8 cellular contexts compared by ENCODE assay signal in genomic region chr14:70416322-70416716, GRCh38. TPM values are rescaled to one million over a fixed set of nuclear protein-coding genes. Genes with fewer than 3 reads are reported as not detected.
DNase-seq lines count a peak whose midpoint lies in the region; ATAC-seq and TF ChIP-seq lines count a peak whose summit lies in the region.

No MANE protein-coding gene starts in this region.

- no peaks in the 10 kb centered on the region for H3K9me3 Mint-ChIP-seq in activated naive CD8-positive, alpha-beta T cell treated with anti-CD3 and anti-CD28 coated beads, Interleukin-2, amount 50 U/mL, for 24 hours
- no peaks in the 10 kb centered on the region for H3K9me3 Mint-ChIP-seq in stimulated activated naive CD8-positive, alpha-beta T cell treated with anti-CD3 and anti-CD28 coated beads, Interleukin-15, amount 100 ng/mL, for 72 hours

- TF ChIP-seq CTCF in omental fat pad (IDR thresholded peaks at IDR 0.05) = no peak

- no peak for ATAC-seq in activated naive CD8-positive, alpha-beta T cell treated with anti-CD3 and anti-CD28 coated beads, Interleukin-2, amount 50 U/mL, for 24 hours
- ATAC-seq in stimulated activated naive CD8-positive, alpha-beta T cell treated with anti-CD3 and anti-CD28 coated beads, Interleukin-15, amount 100 ng/mL, for 72 hours = peak; percentile 54
- ATAC-seq in GM19324 (IDR thresholded peaks at IDR 0.05; ENCODE audit: low FRiP score, unreplicated experiment) (no peak), omental fat pad (ENCODE audit: low FRiP score) (no peak)

- peak overlapping the region; percentile 92 for H3K4me3 ChIP-seq in iPS-18c (ENCODE audit: insufficient read depth, low read depth, low read length)

- H3K27me3 Mint-ChIP-seq in activated naive CD8-positive, alpha-beta T cell treated with anti-CD3 and anti-CD28 coated beads, Interleukin-2, amount 50 U/mL, for 24 hours = peaks cover 4% of the 10 kb centered on the region
- no peaks in the 10 kb centered on the region for H3K27me3 Mint-ChIP-seq in stimulated activated naive CD8-positive, alpha-beta T cell treated with anti-CD3 and anti-CD28 coated beads, Interleukin-15, amount 100 ng/mL, for 72 hours

- peaks cover 25% of the 10 kb centered on the region for H3K4me1 Mint-ChIP-seq in activated naive CD8-positive, alpha-beta T cell treated with anti-CD3 and anti-CD28 coated beads, Interleukin-2, amount 50 U/mL, for 24 hours
- peaks cover 34% of the 10 kb centered on the region for H3K4me1 Mint-ChIP-seq in stimulated activated naive CD8-positive, alpha-beta T cell treated with anti-CD3 and anti-CD28 coated beads, Interleukin-15, amount 100 ng/mL, for 72 hours

- H3K27ac Mint-ChIP-seq in activated naive CD8-positive, alpha-beta T cell treated with anti-CD3 and anti-CD28 coated beads, Interleukin-2, amount 50 U/mL, for 24 hours = peak overlapping the region; percentile 85
- H3K27ac Mint-ChIP-seq in stimulated activated naive CD8-positive, alpha-beta T cell treated with anti-CD3 and anti-CD28 coated beads, Interleukin-15, amount 100 ng/mL, for 72 hours = peak overlapping the region; percentile 27 to 87

- H3K4me3 Mint-ChIP-seq in activated naive CD8-positive, alpha-beta T cell treated with anti-CD3 and anti-CD28 coated beads, Interleukin-2, amount 50 U/mL, for 24 hours = peak overlapping the region; percentile 93
- H3K4me3 Mint-ChIP-seq in stimulated activated naive CD8-positive, alpha-beta T cell treated with anti-CD3 and anti-CD28 coated beads, Interleukin-15, amount 100 ng/mL, for 72 hours = peak overlapping the region; percentile 84 to 93

- no peaks in the 10 kb centered on the region for H3K36me3 Mint-ChIP-seq in activated naive CD8-positive, alpha-beta T cell treated with anti-CD3 and anti-CD28 coated beads, Interleukin-2, amount 50 U/mL, for 24 hours (ENCODE audit: low read depth)

- H3K9me3 ChIP-seq in iPS-18c (ENCODE audit: control insufficient read depth, insufficient read depth, low read length) = peaks cover 2% of the 10 kb centered on the region

- DNase-seq in COLO829 (ENCODE audit: low spot score) = peak; percentile 25
- DNase-seq in HT1080 (ENCODE audit: low read depth) = peak; percentile 9
- DNase-seq in activated naive CD8-positive, alpha-beta T cell treated with anti-CD3 and anti-CD28 coated beads, Interleukin-2, amount 50 U/mL, for 24 hours = no peak
- DNase-seq in stimulated activated naive CD8-positive, alpha-beta T cell treated with anti-CD3 and anti-CD28 coated beads, Interleukin-15, amount 100 ng/mL, for 72 hours = no peak
- DNase-seq in omental fat pad (ENCODE audit: low spot score) = no peak
- no peak for DNase-seq in SIG-M5 treated with dmso at 0.1 percent for 504 hours (lab: John Stamatoyannopoulos, UW; ENCODE audit: unreplicated experiment)

RNA-seq across cellular contexts. Expression of gene SYNJ2BP, which starts 0.6 kb away (rescaled TPM):
- 28.4 and 33.3 TPM in 2 replicates for total RNA-seq in HT1080 (2014; rRNA removed; shearing (Covaris generic))
- polyA plus RNA-seq in HT1080 (2015; cell fraction: cytosol; rRNA removed) = 24.4 and 28.1 TPM in 2 replicates
- polyA plus RNA-seq in HT1080 (2015; cell fraction: nucleus; rRNA removed) = 24.5 and 27.6 TPM in 2 replicates
- 10 to 100 TPM; 14.4 to 28.5 (median 17.6) TPM for total RNA-seq in omental fat pad

RNA-seq across cellular contexts. Expression of gene ADAM21, which starts 35.7 kb away (rescaled TPM):
- 0.87 and 1.3 TPM in 2 replicates for total RNA-seq in HT1080 (2014; rRNA removed; shearing (Covaris generic))
- 2.4 TPM in 2 replicates for polyA plus RNA-seq in HT1080 (2015; cell fraction: cytosol; rRNA removed)
- polyA plus RNA-seq in HT1080 (2015; cell fraction: nucleus; rRNA removed) = 3.3 and 4.0 TPM in 2 replicates
- not detected for total RNA-seq in omental fat pad

RNA-seq across cellular contexts. Expression of gene COX16, which starts 56.8 kb away (rescaled TPM):
- total RNA-seq in HT1080 (2014; rRNA removed; shearing (Covaris generic)) = 59.2 and 59.3 TPM in 2 replicates
- 51.9 and 56.4 TPM in 2 replicates for polyA plus RNA-seq in HT1080 (2015; cell fraction: cytosol; rRNA removed)
- polyA plus RNA-seq in HT1080 (2015; cell fraction: nucleus; rRNA removed) = 17.6 and 25.7 TPM in 2 replicates
- total RNA-seq in omental fat pad = 10 to 100 TPM; 17.8 to 23.3 (median 20.8) TPM

Comparison
In these comparisons a context has a peak if more than half of its experiments do, and no peak if none do; other contexts are left out.
1. DNase-seq: peak in COLO829 (single experiment) and HT1080 (single experiment); none in activated naive CD8-positive, alpha-beta T cell treated with anti-CD3 and anti-CD28 coated beads, Interleukin-2, amount 50 U/mL, for 24 hours (single experiment), stimulated activated naive CD8-positive, alpha-beta T cell treated with anti-CD3 and anti-CD28 coated beads, Interleukin-15, amount 100 ng/mL, for 72 hours (0 of 2), omental fat pad (single experiment) and SIG-M5 treated with dmso at 0.1 percent for 504 hours (single experiment).